9 cellular contexts compared by ENCODE assay signal in genomic region chr5:34449639-34450038, GRCh38.
"Had no signal": no experiment of that assay in that cellular context is flagged by ENCODE, and none has a peak within 500 bp of the region (broad histone marks: within the 10 kb centered on the region; RNA-seq: fewer than 3 reads in every experiment).

No MANE protein-coding gene starts in this region.

- H3K4me3 ChIP-seq: GM23248, K562 had no signal

- DNase-seq: GM23248, GOT3, H9, HCEC 1CT, IMR-90, KG1 had no signal

- H3K9ac ChIP-seq: GM23248 had no signal

- FAIRE-seq: H54, HTR-8/SVneo, K562 had no signal

- H2AFZ ChIP-seq: GM23248 had no signal

- H3K27ac ChIP-seq: GM23248 had no signal
